33 cellular contexts compared by ENCODE assay signal in the genomic region with DNA sequence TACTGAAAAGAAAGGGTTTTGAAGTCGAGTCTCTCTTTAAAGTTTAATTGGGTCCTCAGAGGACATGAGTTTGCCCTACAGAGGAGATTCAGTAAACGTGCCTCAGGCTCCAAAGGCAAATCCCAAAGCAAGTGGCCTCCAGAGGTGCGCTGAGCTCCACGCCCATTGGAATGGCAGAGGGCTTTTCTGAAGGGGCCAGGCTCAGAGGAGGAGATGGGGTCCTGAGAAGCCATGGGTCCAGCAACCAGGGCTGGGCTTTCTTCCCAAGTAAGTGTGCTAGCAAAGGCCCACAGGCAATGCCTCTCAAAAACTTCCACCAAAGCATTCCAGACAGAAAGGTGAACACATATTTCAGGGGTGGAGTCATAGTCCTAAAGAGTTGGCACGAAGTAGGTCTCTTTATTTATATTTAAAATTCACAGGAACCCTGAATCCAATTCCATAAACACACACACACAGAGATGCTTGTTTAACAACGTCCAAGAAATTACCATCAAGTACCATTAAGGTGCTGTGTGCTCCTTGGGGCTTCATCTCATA.
"Had no signal": no experiment of that assay in that cellular context is flagged by ENCODE, and none has a peak within 500 bp of the region (broad histone marks: within the 10 kb centered on the region; RNA-seq: fewer than 3 reads in every experiment).

No MANE protein-coding gene starts in this region.

- H3K4me1 Mint-ChIP-seq: activated CD4-positive, alpha-beta memory T cell treated with anti-CD3 and anti-CD28 coated beads, Interleukin-2, amount 10 ng/mL, durations not matched to agents 7 days and 5 days; activated CD4-positive, alpha-beta T cell treated with anti-CD3 and anti-CD28 coated beads for 36 hours; activated CD4-positive, alpha-beta T cell treated with anti-CD3 and anti-CD28 coated beads, Interleukin-2, amount 10 ng/mL, durations not matched to agents 24 days and 14 days; activated naive CD4-positive, alpha-beta T cell treated with anti-CD3 and anti-CD28 coated beads, Interleukin-2, amount 10 ng/mL, durations not matched to agents 7 days and 5 days; activated naive CD8-positive, alpha-beta T cell treated with anti-CD3 and anti-CD28 coated beads, Interleukin-2, amount 10 ng/mL, durations not matched to agents 7 days and 5 days; T-helper 17 cell had no signal

- H3K27me3 Mint-ChIP-seq: activated CD4-positive, alpha-beta T cell treated with anti-CD3 and anti-CD28 coated beads, Interleukin-2, amount 10 ng/mL, durations not matched to agents 24 days and 14 days; activated naive CD4-positive, alpha-beta T cell treated with anti-CD3 and anti-CD28 coated beads, Interleukin-2, amount 10 ng/mL, durations not matched to agents 7 days and 5 days; activated naive CD8-positive, alpha-beta T cell treated with anti-CD3 and anti-CD28 coated beads, Interleukin-2, amount 10 ng/mL, durations not matched to agents 7 days and 5 days had no signal

- H3K4me3 ChIP-seq: ascending aorta had no signal

- H3K4me3 Mint-ChIP-seq: activated CD4-positive, alpha-beta memory T cell treated with anti-CD3 and anti-CD28 coated beads, Interleukin-2, amount 10 ng/mL, durations not matched to agents 7 days and 5 days; activated CD4-positive, alpha-beta T cell treated with anti-CD3 and anti-CD28 coated beads for 36 hours; activated CD4-positive, alpha-beta T cell treated with anti-CD3 and anti-CD28 coated beads, Interleukin-2, amount 10 ng/mL, durations not matched to agents 24 days and 14 days; activated naive CD4-positive, alpha-beta T cell treated with anti-CD3 and anti-CD28 coated beads, Interleukin-2, amount 10 ng/mL, durations not matched to agents 7 days and 5 days; activated naive CD8-positive, alpha-beta T cell treated with anti-CD3 and anti-CD28 coated beads, Interleukin-2, amount 10 ng/mL, durations not matched to agents 7 days and 5 days; activated T-cell treated with anti-CD3 and anti-CD28 coated beads, Interleukin-2, amount 50 U/mL, for 24 hours; activated T-cell treated with anti-CD3 and anti-CD28 coated beads, Interleukin-2, amount 50 U/mL, for 72 hours; effector memory CD8-positive, alpha-beta T cell; T-helper 17 cell; T-helper 2 cell treated with Interferon-gamma antibody and Interleukin-4, amounts not matched to agents 5 μg/mL and 100 μg/mL, for 36 hours had no signal

- H3K27ac ChIP-seq: ascending aorta, brain microvascular endothelial cell had no signal

- ATAC-seq: activated CD4-positive, alpha-beta T cell treated with anti-CD3 and anti-CD28 coated beads for 36 hours; activated naive CD4-positive, alpha-beta T cell treated with anti-CD3 and anti-CD28 coated beads, Interleukin-2, amount 50 U/mL, for 72 hours; activated T-cell treated with anti-CD3 and anti-CD28 coated beads, Interleukin-2, amount 50 U/mL, for 72 hours; effector memory CD8-positive, alpha-beta T cell; esophagus mucosa; T-helper 17 cell had no signal

- H3K9me3 Mint-ChIP-seq: activated CD4-positive, alpha-beta memory T cell treated with anti-CD3 and anti-CD28 coated beads, Interleukin-2, amount 10 ng/mL, durations not matched to agents 7 days and 5 days; activated CD4-positive, alpha-beta T cell treated with anti-CD3 and anti-CD28 coated beads, Interleukin-2, amount 10 ng/mL, durations not matched to agents 24 days and 14 days; activated naive CD4-positive, alpha-beta T cell treated with anti-CD3 and anti-CD28 coated beads, Interleukin-2, amount 10 ng/mL, durations not matched to agents 7 days and 5 days; activated naive CD4-positive, alpha-beta T cell treated with anti-CD3 and anti-CD28 coated beads, Interleukin-2, amount 50 U/mL, for 72 hours; activated naive CD8-positive, alpha-beta T cell treated with anti-CD3 and anti-CD28 coated beads, Interleukin-2, amount 10 ng/mL, durations not matched to agents 7 days and 5 days; activated T-cell treated with anti-CD3 and anti-CD28 coated beads, Interleukin-2, amount 50 U/mL, for 24 hours; effector memory CD8-positive, alpha-beta T cell; T-helper 2 cell treated with Interferon-gamma antibody and Interleukin-4, amounts not matched to agents 5 μg/mL and 100 μg/mL, for 36 hours had no signal

- H3K36me3 Mint-ChIP-seq: activated naive CD4-positive, alpha-beta T cell treated with anti-CD3 and anti-CD28 coated beads, Interleukin-2, amount 10 ng/mL, durations not matched to agents 7 days and 5 days; activated naive CD4-positive, alpha-beta T cell treated with anti-CD3 and anti-CD28 coated beads, Interleukin-2, amount 50 U/mL, for 72 hours; activated naive CD8-positive, alpha-beta T cell treated with anti-CD3 and anti-CD28 coated beads, Interleukin-2, amount 10 ng/mL, durations not matched to agents 7 days and 5 days had no signal

- H3K27me3 ChIP-seq: ascending aorta, brain microvascular endothelial cell had no signal

- FAIRE-seq: bronchial epithelial cell, colon, endometrium, endothelial cell of umbilical vein, frontal cortex had no signal

- H3K36me3 ChIP-seq: ascending aorta, brain microvascular endothelial cell had no signal

- H3K9me3 ChIP-seq: ascending aorta had no signal

- DNase-seq: activated CD4-positive, alpha-beta memory T cell treated with anti-CD3 and anti-CD28 coated beads, Interleukin-2, amount 10 ng/mL, durations not matched to agents 7 days and 5 days; activated CD4-positive, alpha-beta T cell treated with anti-CD3 and anti-CD28 coated beads for 36 hours; activated CD4-positive, alpha-beta T cell treated with anti-CD3 and anti-CD28 coated beads, Interleukin-2, amount 10 ng/mL, durations not matched to agents 24 days and 14 days; activated CD4-positive, CD25-positive, alpha-beta regulatory T cell; activated CD4-positive, CD25-positive, alpha-beta regulatory T cell treated with anti-CD3 and anti-CD28 coated beads, Interleukin-2, amount 50 U/mL, for 72 hours; activated CD8-positive, alpha-beta memory T cell treated with anti-CD3 and anti-CD28 coated beads, Interleukin-2, amount 50 U/mL, for 48 hours; activated gamma-delta T cell; activated naive CD4-positive, alpha-beta T cell; activated naive CD4-positive, alpha-beta T cell treated with anti-CD3 and anti-CD28 coated beads, Interleukin-2, amount 10 ng/mL, durations not matched to agents 7 days and 5 days; activated naive CD8-positive, alpha-beta T cell treated with anti-CD3 and anti-CD28 coated beads, Interleukin-2, amount 10 ng/mL, durations not matched to agents 7 days and 5 days; activated T-cell treated with anti-CD3 and anti-CD28 coated beads for 4 hours; activated T-cell treated with anti-CD3 and anti-CD28 coated beads, Interleukin-2, amount 50 U/mL, for 24 hours; activated T-cell treated with anti-CD3 and anti-CD28 coated beads, Interleukin-2, amount 50 U/mL, for 72 hours; brain microvascular endothelial cell; caudate nucleus; cortex of kidney; dermis blood vessel endothelial cell; effector CD4-positive, alpha-beta T cell; effector memory CD8-positive, alpha-beta T cell; foreskin fibroblast; head of caudate nucleus; T-helper 1 cell; T-helper 17 cell; T1000 had no signal

- H3K4me1 ChIP-seq: ascending aorta had no signal

- H3K27ac Mint-ChIP-seq: activated CD4-positive, alpha-beta memory T cell treated with anti-CD3 and anti-CD28 coated beads, Interleukin-2, amount 10 ng/mL, durations not matched to agents 7 days and 5 days; activated CD4-positive, alpha-beta T cell treated with anti-CD3 and anti-CD28 coated beads for 36 hours; activated CD4-positive, alpha-beta T cell treated with anti-CD3 and anti-CD28 coated beads, Interleukin-2, amount 10 ng/mL, durations not matched to agents 24 days and 14 days; activated naive CD4-positive, alpha-beta T cell treated with anti-CD3 and anti-CD28 coated beads, Interleukin-2, amount 10 ng/mL, durations not matched to agents 7 days and 5 days; activated naive CD4-positive, alpha-beta T cell treated with anti-CD3 and anti-CD28 coated beads, Interleukin-2, amount 50 U/mL, for 72 hours; activated naive CD8-positive, alpha-beta T cell treated with anti-CD3 and anti-CD28 coated beads, Interleukin-2, amount 10 ng/mL, durations not matched to agents 7 days and 5 days; activated T-cell treated with anti-CD3 and anti-CD28 coated beads, Interleukin-2, amount 50 U/mL, for 24 hours; activated T-cell treated with anti-CD3 and anti-CD28 coated beads, Interleukin-2, amount 50 U/mL, for 72 hours; effector memory CD8-positive, alpha-beta T cell; T-helper 17 cell; T-helper 2 cell treated with Interferon-gamma antibody and Interleukin-4, amounts not matched to agents 5 μg/mL and 100 μg/mL, for 36 hours had no signal
